13 cellular contexts compared by ENCODE assay signal in genomic region chr18:48913201-48913600, GRCh38. TPM values are rescaled to one million over a fixed set of nuclear protein-coding genes. Genes with fewer than 3 reads are reported as not detected.
DNase-seq lines count a peak whose midpoint lies in the region; ATAC-seq, FAIRE-seq and TF ChIP-seq lines count a peak whose summit lies in the region.
"Had no signal": no experiment of that assay in that cellular context is flagged by ENCODE, and none has a peak within 500 bp of the region (broad histone marks: within the 10 kb centered on the region; RNA-seq: fewer than 3 reads in every experiment).

No MANE protein-coding gene starts in this region.

- no peaks in the 10 kb centered on the region for H3F3A ChIP-seq in neural progenitor cell (ENCODE audit: low read depth)

- no peak for FAIRE-seq in HepG2 (lab: Jason Lieb, UNC)
- FAIRE-seq: endometrium had no signal

- TF ChIP-seq POLR2A in HepG2 (IDR thresholded peaks at IDR 0.05; ENCODE audit: insufficient read depth in 1 of 2, low read depth in 2 of 2, low read length in 2 of 2) = no peak
- TF ChIP-seq POLR2A in gastrocnemius medialis (IDR thresholded peaks at IDR 0.05) = no peak

- H4K20me1 ChIP-seq in HepG2 (ENCODE audit: insufficient read depth, low read length) = no peaks in the 10 kb centered on the region
- H4K20me1 ChIP-seq in neural progenitor cell (ENCODE audit: low read depth) = no peaks in the 10 kb centered on the region

- in situ Hi-C loops in HepG2 (cut with HindIII; ENCODE audit: extremely low pct_ligation_motif_present, low pct_unique_long_range_greater_than_20kb) (no loop called here), gastrocnemius medialis (cut with MboI; ENCODE audit: low sequenced_read_pairs in 4 of 4) (no loop called here)

- H3K27me3 Mint-ChIP-seq in CD4-positive, CD25-positive, alpha-beta regulatory T cell = peaks cover 7% of the 10 kb centered on the region
- peaks cover 9% of the 10 kb centered on the region for H3K27me3 Mint-ChIP-seq in neural progenitor cell (ENCODE audit: insufficient read depth, low read depth)

- H3K9ac ChIP-seq in HepG2 (ENCODE audit: insufficient read depth, low read depth, low read length) = no peak overlapping the region
- H3K9ac ChIP-seq in neural progenitor cell = no peak overlapping the region

- no peak overlapping the region for H3K27ac Mint-ChIP-seq in CD4-positive, CD25-positive, alpha-beta regulatory T cell
- no peak overlapping the region for H3K27ac Mint-ChIP-seq in neural progenitor cell

- TF ChIP-seq CTCF in HepG2 (CRISPR knock-in tag; IDR thresholded peaks at IDR 0.05) (peak; percentile 51), gastrocnemius medialis (IDR thresholded peaks at IDR 0.05 in 4 of 5, conservative IDR thresholded peaks at IDR 0.05 in 1 of 5) (no peak), neural progenitor cell (IDR thresholded peaks at IDR 0.05) (no peak)

- peaks cover 7% of the 10 kb centered on the region for H3K4me1 ChIP-seq in CD4-positive, CD25-positive, alpha-beta regulatory T cell (ENCODE audit: control insufficient read depth, insufficient read depth, low read length, poor library complexity, severe bottlenecking)
- H3K4me1 ChIP-seq in HepG2 (ENCODE audit: insufficient read depth, low read length) (peaks cover 25% of the 10 kb centered on the region), gastrocnemius medialis (no peaks in the 10 kb centered on the region), neural progenitor cell (peaks cover 7% of the 10 kb centered on the region)

- no peaks in the 10 kb centered on the region for H3K9me3 ChIP-seq in CD4-positive, CD25-positive, alpha-beta regulatory T cell (ENCODE audit: control insufficient read depth in 2 of 2, low read length in 2 of 2)
- H3K9me3 ChIP-seq in HepG2 (ENCODE audit: low read length) = no peaks in the 10 kb centered on the region
- no peaks in the 10 kb centered on the region for H3K9me3 ChIP-seq in gastrocnemius medialis
- no peaks in the 10 kb centered on the region for H3K9me3 ChIP-seq in neural progenitor cell (ENCODE audit: low read depth)

- TF ChIP-seq RAD21 in HepG2 (CRISPR knock-in tag; IDR thresholded peaks at IDR 0.05) = 0 out of 2 replicates have a peak, but pooled peaks have one; percentile 19

- no peaks in the 10 kb centered on the region for H3K27me3 ChIP-seq in CD4-positive, CD25-positive, alpha-beta regulatory T cell (ENCODE audit: control insufficient read depth, insufficient read depth, low read length)
- H3K27me3 ChIP-seq in HepG2 (ENCODE audit: control insufficient read depth in 1 of 2, insufficient read depth in 2 of 2, low read length in 2 of 2) (no peaks in the 10 kb centered on the region), gastrocnemius medialis (no peaks in the 10 kb centered on the region), neural progenitor cell (no peaks in the 10 kb centered on the region)

- H2AFZ ChIP-seq in HepG2 (ENCODE audit: low read length) = no peak overlapping the region
- no peak overlapping the region for H2AFZ ChIP-seq in neural progenitor cell (replicated peaks)

- H3K9me3 Mint-ChIP-seq in CD4-positive, CD25-positive, alpha-beta regulatory T cell = no peaks in the 10 kb centered on the region
- H3K9me3 Mint-ChIP-seq in neural progenitor cell = no peaks in the 10 kb centered on the region
- H3K9me3 Mint-ChIP-seq: neural crest cell had no signal

- DNase-seq in CD4-positive, CD25-positive, alpha-beta regulatory T cell = peak in 2 of 3 donors; percentile 39 to 63
- DNase-seq in activated T-cell treated with anti-CD3 and anti-CD28 coated beads, Interleukin-2, amount 50 U/mL, for 48 hours = peak; percentile 56 to 61
- DNase-seq in HepG2 (ENCODE audit: low spot score) = no peak
- DNase-seq in gastrocnemius medialis = no peak
- no peak for DNase-seq in neural progenitor cell (ENCODE audit: low spot score)
- DNase-seq: EL, substantia nigra had no signal

- ATAC-seq in CD4-positive, CD25-positive, alpha-beta regulatory T cell (ENCODE audit: low read depth in 2 of 2) = peak; percentile 72 to 75
- ATAC-seq in HG03175 (IDR thresholded peaks at IDR 0.05; ENCODE audit: unreplicated experiment) (peak; percentile 42), HepG2 (peak; percentile 31; the same call in 1 of the 3 replicates), gastrocnemius medialis (no peak), GM21576 (IDR thresholded peaks at IDR 0.05; ENCODE audit: unreplicated experiment) (no peak), GM21381 (IDR thresholded peaks at IDR 0.05; ENCODE audit: unreplicated experiment) (no peak)

- no peak overlapping the region for H3K4me3 Mint-ChIP-seq in CD4-positive, CD25-positive, alpha-beta regulatory T cell
- H3K4me3 Mint-ChIP-seq in neural progenitor cell = no peak overlapping the region
- H3K4me3 Mint-ChIP-seq: neural crest cell had no signal

- H3K4me2 ChIP-seq in HepG2 (ENCODE audit: low read depth, low read length) = no peak overlapping the region
- H3K4me2 ChIP-seq in neural progenitor cell = no peak overlapping the region

- H3K27ac ChIP-seq in CD4-positive, CD25-positive, alpha-beta regulatory T cell (ENCODE audit: insufficient read depth, low read length, poor library complexity, severe bottlenecking) = no peak overlapping the region
- H3K27ac ChIP-seq in HepG2 (ENCODE audit: extremely low read length, insufficient read depth, low read length) (no peak overlapping the region), gastrocnemius medialis (no peak overlapping the region), neural progenitor cell (no peak overlapping the region)

- peaks cover 5 to 30% (median 15%) of the 10 kb centered on the region in 4 donors for H3K4me1 Mint-ChIP-seq in CD4-positive, CD25-positive, alpha-beta regulatory T cell
- peaks cover 32% of the 10 kb centered on the region for H3K4me1 Mint-ChIP-seq in neural progenitor cell

- CTCF ChIA-PET in HepG2 (lab: Yijun Ruan, JAX; ENCODE audit: low intra/inter-chr PET ratio, low total read pairs) = no interaction called here

- no peaks in the 10 kb centered on the region for H3K36me3 ChIP-seq in CD4-positive, CD25-positive, alpha-beta regulatory T cell (ENCODE audit: control insufficient read depth, insufficient read depth, low read length)
- H3K36me3 ChIP-seq in HepG2 (replicated peaks in 1 of 2; ENCODE audit: control insufficient read depth in 1 of 2, insufficient read depth in 2 of 2, low read length in 2 of 2) (no peaks in the 10 kb centered on the region), gastrocnemius medialis (no peaks in the 10 kb centered on the region), neural progenitor cell (no peaks in the 10 kb centered on the region)

- H3K36me3 Mint-ChIP-seq in CD4-positive, CD25-positive, alpha-beta regulatory T cell = no peaks in the 10 kb centered on the region
- H3K36me3 Mint-ChIP-seq in neural progenitor cell = peaks cover 3% of the 10 kb centered on the region

- no peak overlapping the region for H3K4me3 ChIP-seq in CD4-positive, CD25-positive, alpha-beta regulatory T cell (ENCODE audit: low read depth, low read length)
- H3K4me3 ChIP-seq in HepG2 (replicated peaks in 1 of 3; ENCODE audit: insufficient read depth in 1 of 3, low read depth in 2 of 3, low read length in 3 of 3) (no peak overlapping the region), gastrocnemius medialis (no peak overlapping the region), neural progenitor cell (no peak overlapping the region)
- H3K4me3 ChIP-seq: SK-N-MC had no signal

- TF ChIP-seq EP300 in HepG2 (IDR thresholded peaks at IDR 0.05; ENCODE audit: low read depth in 2 of 2, low read length in 2 of 2) (no peak), HepG2 (CRISPR knock-in tag; IDR thresholded peaks at IDR 0.05; ENCODE audit: borderline replicate concordance) (no peak)

- H3K79me2 ChIP-seq in HepG2 (ENCODE audit: insufficient read depth, low read length) = no peaks in the 10 kb centered on the region
- no peaks in the 10 kb centered on the region for H3K79me2 ChIP-seq in neural progenitor cell (ENCODE audit: low read depth)

- POLR2A ChIA-PET in HepG2 (lab: Yijun Ruan, JAX) = interaction anchor here (1.1 to 1.2 kb wide), 2 partner anchors 20 to 132 kb away, joined by 3 to 4 read pairs; no protein-coding TSS in a partner anchor

- BruUV-seq in HepG2 (replicated peaks; lab: Mats Ljungman, UMichigan) = no TSS peak

- intact Hi-C loops in HepG2 (cut with micrococcal nuclease; ENCODE audit: unreplicated experiment) (no loop called here), gastrocnemius medialis (cut with DNase I; ENCODE audit: low total_unique reads) (no loop called here)

- WGBS in HepG2 (ENCODE audit: low lambda C conversion rate) = 94% methylated on average over 5 of the region's 5 CpGs

TF ChIP-seq in HepG2, 621 proteins besides CTCF, POLR2A, EP300 and RAD21 (continues in another document):
- TF ChIP-seq ZFY (CRISPR knock-in tag; IDR thresholded peaks at IDR 0.05) = no peak
- no peak for TF ChIP-seq CEBPB (IDR thresholded peaks at IDR 0.05; ENCODE audit: borderline replicate concordance, low read depth, low read length)

RNA-seq across cellular contexts. Expression of gene SMAD7, which starts 37.6 kb away (rescaled TPM):
- total RNA-seq in CD4-positive, CD25-positive, alpha-beta regulatory T cell = 64.0 TPM
- polyA plus RNA-seq in CD4-positive, CD25-positive, alpha-beta regulatory T cell = 1 to 10 TPM; 1.7 to 7.2 (median 6.3) TPM
- total RNA-seq in HepG2 (2016; rRNA removed; fragmentation: Illumina TruSeq; extraction: Trizol) (18.7 and 24.7 TPM in 2 replicates), gastrocnemius medialis (10 to 100 TPM in 3 of 4 donors, 1 to 10 TPM in 1; 9.1 to 13.4 (median 10.8) TPM), neural progenitor cell (ENCODE audit: low replicate concordance) (1.1 and 2.0 TPM in 2 replicates)
- 3.3 TPM in 2 replicates for total RNA-seq in HepG2 (2016; cell fraction: cytosol; rRNA removed; fragmentation: Illumina TruSeq; extraction: Trizol; ENCODE audit: low read depth)
- 17.7 and 26.0 TPM in 2 replicates for total RNA-seq in HepG2 (2016; cell fraction: insoluble cytoplasmic fraction; rRNA removed; fragmentation: Illumina TruSeq; extraction: Trizol)
- 12.5 and 14.2 TPM in 2 replicates for total RNA-seq in HepG2 (2016; cell fraction: membrane; rRNA removed; fragmentation: Illumina TruSeq; extraction: Trizol)
- 22.7 and 23.8 TPM in 2 replicates for total RNA-seq in HepG2 (2016; cell fraction: nucleus; rRNA removed; fragmentation: Illumina TruSeq; extraction: Trizol)
- polyA plus RNA-seq in HepG2 (2011; rRNA removed) = 15.8 and 17.4 TPM in 2 replicates
- polyA plus RNA-seq in HepG2 (2011; cell fraction: cytosol; rRNA removed) = 15.1 and 16.9 TPM in 2 replicates
- polyA plus RNA-seq in HepG2 (2011; cell fraction: nucleus; rRNA removed) = 16.5 and 25.6 TPM in 2 replicates
- 5.6 and 8.5 TPM in 2 replicates for polyA plus RNA-seq in HepG2 (2012)
- 1.4 and 2.1 TPM in 2 replicates for polyA plus RNA-seq in HepG2 (2016; cell fraction: cytosol; fragmentation: Illumina TruSeq; extraction: Trizol; ENCODE audit: low read depth)
- 15.7 and 17.1 TPM in 2 replicates for polyA plus RNA-seq in HepG2 (2016; cell fraction: insoluble cytoplasmic fraction; fragmentation: Illumina TruSeq; extraction: Trizol; ENCODE audit: low read depth)
- polyA plus RNA-seq in HepG2 (2016; cell fraction: membrane; fragmentation: Illumina TruSeq; extraction: Trizol; ENCODE audit: low read depth) = 4.9 TPM in 2 replicates
- polyA plus RNA-seq in HepG2 (2016; cell fraction: nucleus; fragmentation: Illumina TruSeq; extraction: Trizol; ENCODE audit: insufficient read depth, low read depth) = 40.0 and 43.9 TPM in 2 replicates
- polyA minus RNA-seq in HepG2 (2011; rRNA and poly(A)+ RNA removed; ENCODE audit: low replicate concordance) = 38.7 and 47.8 TPM in 2 replicates
- polyA minus RNA-seq in HepG2 (2011; cell fraction: cytosol; rRNA and poly(A)+ RNA removed) = 11.5 and 17.8 TPM in 2 replicates
- polyA minus RNA-seq in HepG2 (2011; cell fraction: nucleus; rRNA and poly(A)+ RNA removed) = 14.8 and 26.3 TPM in 2 replicates

Comparison
In these comparisons a context has a peak if more than half of its experiments do, and no peak if none do; other contexts are left out.
1. ATAC-seq: peak in CD4-positive, CD25-positive, alpha-beta regulatory T cell (2 of 2), HG03175 (single experiment) and HepG2 (single experiment); none in gastrocnemius medialis (0 of 2), GM21576 (single experiment) and GM21381 (single experiment).
2. DNase-seq: peak in CD4-positive, CD25-positive, alpha-beta regulatory T cell (2 of 3) and activated T-cell treated with anti-CD3 and anti-CD28 coated beads, Interleukin-2, amount 50 U/mL, for 48 hours (2 of 2); none in HepG2 (single experiment), gastrocnemius medialis (0 of 2) and neural progenitor cell (single experiment).